In the genomic region with DNA sequence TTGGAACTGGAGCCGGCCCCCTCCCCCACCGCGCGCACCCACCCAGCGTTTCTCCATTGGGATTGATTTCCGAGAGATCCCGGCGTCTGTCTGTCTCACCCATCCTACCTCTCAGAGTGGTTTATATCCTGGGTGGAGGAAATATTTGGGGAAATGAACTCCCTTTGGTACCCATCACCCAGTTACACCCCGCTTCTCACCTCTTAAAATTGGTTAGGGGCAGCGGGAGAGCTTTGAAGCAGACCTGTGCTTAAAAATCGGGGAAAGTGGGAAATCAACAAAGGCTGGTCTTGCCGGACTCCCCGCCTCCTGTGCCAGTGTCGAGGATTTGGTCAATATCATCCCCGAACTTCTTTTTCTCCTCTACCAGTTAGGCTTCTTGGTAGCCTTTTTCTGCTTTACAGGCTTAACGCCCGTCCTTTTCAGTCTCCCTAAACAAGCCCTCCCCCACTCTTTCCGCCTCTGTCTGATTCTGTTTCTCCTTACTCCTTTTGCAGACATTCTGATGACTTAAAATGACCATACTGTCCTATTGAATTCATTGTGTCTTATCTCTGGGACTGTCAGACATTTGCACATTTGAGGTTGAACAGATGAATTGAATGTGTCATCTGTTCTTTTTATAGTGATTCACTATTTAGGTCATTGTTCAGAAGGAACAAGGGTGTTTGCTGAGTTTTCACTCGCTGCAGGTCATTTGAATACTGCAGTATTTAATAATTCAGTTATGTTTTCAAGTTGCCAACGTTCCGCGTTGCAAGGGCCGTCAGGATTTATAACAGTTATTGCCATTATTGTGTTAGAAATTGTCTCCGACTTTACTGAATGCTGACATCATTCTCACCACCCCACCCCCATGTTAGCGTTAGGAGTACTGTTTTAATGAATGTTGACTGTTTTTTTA, we compare ENCODE assay signal across 8 cellular contexts. TPM values are rescaled to one million over a fixed set of nuclear protein-coding genes. Genes with fewer than 3 reads are reported as not detected.
DNase-seq lines count a peak whose midpoint lies in the region; ATAC-seq, FAIRE-seq and TF ChIP-seq lines count a peak whose summit lies in the region.

No MANE protein-coding gene starts in this region.

- H3K4me2 ChIP-seq in keratinocyte (ENCODE audit: control insufficient read depth, extremely low read depth, insufficient read depth, low read depth, low read length): peak overlapping the region; percentile 100

- ATAC-seq in HG03139 (IDR thresholded peaks at IDR 0.05; ENCODE audit: unreplicated experiment): no peak

- H3K4me3 ChIP-seq in GM12864 (ENCODE audit: low read depth, low read length) (peak overlapping the region; percentile 91), SJSA1 (peak overlapping the region; percentile 86), keratinocyte (ENCODE audit: control insufficient read depth in 2 of 3, extremely low read depth in 1 of 3, insufficient read depth in 2 of 3, low read depth in 1 of 3, low read length in 3 of 3) (peak overlapping the region; percentile 79 to 99 (median 97))

- DNase-seq in AG08396 (ENCODE audit: low spot score) (peak; percentile 21), GM12864 (ENCODE audit: low read depth) (no peak), HK-2 (ENCODE audit: unreplicated experiment) (peak; percentile 62), SJSA1 (ENCODE audit: low read depth in 1 of 2, low spot score in 2 of 2) (peak; percentile 58 to 80), cerebellar cortex (ENCODE audit: low spot score) (peak; percentile 80), keratinocyte (ENCODE audit: low read depth, low spot score) (no peak)
- DNase-seq in stimulated activated CD8-positive, alpha-beta memory T cell treated with anti-CD3 and anti-CD28 coated beads, Interleukin-4, amount 100 ng/mL, for 48 hours: peak; percentile 40

- H3K9me3 ChIP-seq in SJSA1 (replicated peaks): no peaks in the 10 kb centered on the region
- no peaks in the 10 kb centered on the region for H3K9me3 ChIP-seq in keratinocyte (ENCODE audit: control insufficient read depth, low read depth, low read length)

- dilution Hi-C loops in keratinocyte (cut with MboI; ENCODE audit: extremely low pct_ligation_motif_present, low sequenced_read_pairs): no loop called here

- peak overlapping the region; percentile 81 for H2AFZ ChIP-seq in keratinocyte (ENCODE audit: control insufficient read depth, low read length)

- no peak for TF ChIP-seq CTCF in GM12864 (IDR thresholded peaks at IDR 0.05; ENCODE audit: low read depth, low read length, missing control alignments)
- no peak for TF ChIP-seq CTCF in keratinocyte (optimal IDR thresholded peaks at IDR 0.05 in 1 of 3, IDR thresholded peaks at IDR 0.05 in 1 of 3, conservative IDR thresholded peaks at IDR 0.05 in 1 of 3; ENCODE audit: extremely low read depth in 1 of 3, insufficient read depth in 2 of 3, low read length in 3 of 3)

- H3K27ac ChIP-seq in SJSA1 (peak overlapping the region; percentile 77), keratinocyte (ENCODE audit: control insufficient read depth, insufficient read depth, low read length) (peak overlapping the region; percentile 96)

- peak; percentile 23 for FAIRE-seq in keratinocyte (lab: Jason Lieb, UNC)

- no peaks in the 10 kb centered on the region for H3K9me1 ChIP-seq in keratinocyte (ENCODE audit: control insufficient read depth, extremely low read depth, insufficient read depth, low read length)

- H4K20me1 ChIP-seq in keratinocyte (ENCODE audit: control insufficient read depth, extremely low read depth, insufficient read depth, low read length): peaks cover 2% of the 10 kb centered on the region

- peaks cover 51% of the 10 kb centered on the region for H3K79me2 ChIP-seq in keratinocyte (ENCODE audit: control insufficient read depth, insufficient read depth, low read length)

- H3K27me3 ChIP-seq in SJSA1 (replicated peaks) (no peaks in the 10 kb centered on the region), keratinocyte (ENCODE audit: control insufficient read depth, extremely low read depth, insufficient read depth, low read length) (no peaks in the 10 kb centered on the region)

- H3K4me1 ChIP-seq in SJSA1 (replicated peaks) (peaks cover 27% of the 10 kb centered on the region), keratinocyte (ENCODE audit: control insufficient read depth, extremely low read depth, insufficient read depth, low read length) (peaks cover 22% of the 10 kb centered on the region)

- peak overlapping the region; percentile 96 for H3K9ac ChIP-seq in keratinocyte (ENCODE audit: control insufficient read depth, extremely low read depth, insufficient read depth, low read length)

- peaks cover 9% of the 10 kb centered on the region for H3K36me3 ChIP-seq in SJSA1
- H3K36me3 ChIP-seq in keratinocyte (ENCODE audit: control insufficient read depth in 2 of 2, extremely low read depth in 1 of 2, insufficient read depth in 2 of 2, low read length in 2 of 2): no peaks in the 10 kb centered on the region

RNA-seq across cellular contexts. Expression of gene ITGAV, which starts 0.9 kb away (rescaled TPM):
- total RNA-seq in SJSA1 (2014; rRNA removed; shearing (Covaris generic)): 234 and 288 TPM in 2 replicates
- 63.7 to 114 TPM (median 76.6 TPM) in 3 replicates for polyA plus RNA-seq in keratinocyte
- polyA plus RNA-seq in keratinocyte (2011; ENCODE audit: low read depth): 42.8 TPM
- polyA plus RNA-seq in keratinocyte (2011; cell fraction: cytosol; rRNA removed): 12.1 and 23.3 TPM in 2 replicates
- polyA plus RNA-seq in keratinocyte (2011; cell fraction: nucleus; rRNA removed): 107 and 140 TPM in 2 replicates
- 27.5 and 58.3 TPM in 2 replicates for polyA plus RNA-seq in keratinocyte (2012; ENCODE audit: low replicate concordance)
- 70.7 to 212 TPM (median 171 TPM) in 3 replicates for polyA minus RNA-seq in keratinocyte
- 82.9 TPM for polyA minus RNA-seq in keratinocyte (2011; cell fraction: cytosol; rRNA and poly(A)+ RNA removed)
- polyA minus RNA-seq in keratinocyte (2011; cell fraction: nucleus; rRNA and poly(A)+ RNA removed): 321 and 568 TPM in 2 replicates

Comparison
In these comparisons a context has a peak if more than half of its experiments do, and no peak if none do; other contexts are left out.
1. DNase-seq: peak in AG08396 (single experiment), HK-2 (single experiment), SJSA1 (2 of 2), cerebellar cortex (single experiment) and stimulated activated CD8-positive, alpha-beta memory T cell treated with anti-CD3 and anti-CD28 coated beads, Interleukin-4, amount 100 ng/mL, for 48 hours (single experiment); none in GM12864 (single experiment) and keratinocyte (single experiment).
2. Peak in every context shown above with its lines, with median percentiles within 50 percentile points of each other: H3K4me3 ChIP-seq.